ENCODE assay signal across 10 cellular contexts in genomic region chr1:9901148-9902059, GRCh38. TPM values are rescaled to one million over a fixed set of nuclear protein-coding genes. Genes with fewer than 3 reads are reported as not detected.
DNase-seq lines count a peak whose midpoint lies in the region; ATAC-seq and TF ChIP-seq lines count a peak whose summit lies in the region.
"Had no signal": no experiment of that assay in that cellular context is flagged by ENCODE, and none has a peak within 500 bp of the region (broad histone marks: within the 10 kb centered on the region; RNA-seq: fewer than 3 reads in every experiment).

No MANE protein-coding gene starts in this region.

- no peak for TF ChIP-seq CTCF in chondrocyte (IDR thresholded peaks at IDR 0.05)
- no peak for TF ChIP-seq CTCF in liver (IDR thresholded peaks at IDR 0.05; ENCODE audit: low read depth, low read length, missing input control)

- no peak overlapping the region for H3K27ac Mint-ChIP-seq in chondrocyte (ENCODE audit: unreplicated experiment)
- peak overlapping the region; percentile 93 for H3K27ac Mint-ChIP-seq in stimulated activated naive B cell treated with anti-CD40 and anti-IgM and Interleukin-4, amounts not matched to agents 10 μg/mL and 1 μg/mL and 100 μg/mL, for 72 hours

- no peaks in the 10 kb centered on the region for H3K36me3 Mint-ChIP-seq in chondrocyte (ENCODE audit: low read depth)
- H3K36me3 Mint-ChIP-seq in stimulated activated naive B cell treated with anti-CD40 and anti-IgM and Interleukin-4, amounts not matched to agents 10 μg/mL and 1 μg/mL and 100 μg/mL, for 72 hours, result no peaks in the 10 kb centered on the region

- WGBS in liver, result 67% methylated on average over 9 of the region's 9 CpGs

- H3K9me3 ChIP-seq in liver (ENCODE audit: control insufficient read depth in 4 of 4, low read length in 3 of 4), result no peaks in the 10 kb centered on the region

- peaks cover 28% of the 10 kb centered on the region for H3K4me1 Mint-ChIP-seq in chondrocyte (ENCODE audit: low read depth)
- H3K4me1 Mint-ChIP-seq in stimulated activated naive B cell treated with anti-CD40 and anti-IgM and Interleukin-4, amounts not matched to agents 10 μg/mL and 1 μg/mL and 100 μg/mL, for 72 hours, result peaks cover 18 to 26% of the 10 kb centered on the region in 2 donors

- H3K4me1 ChIP-seq in liver (ENCODE audit: control insufficient read depth in 4 of 4, insufficient read depth in 4 of 4, low read length in 3 of 4), result peaks cover 9 to 27% (median 25%) of the 10 kb centered on the region in 4 donors

- TF ChIP-seq RAD21 in liver (IDR thresholded peaks at IDR 0.05), result no peak

- ATAC-seq in stimulated activated naive B cell treated with anti-CD40 and anti-IgM and Interleukin-4, amounts not matched to agents 10 μg/mL and 1 μg/mL and 100 μg/mL, for 72 hours (replicated peaks), result no peak
- no peak for ATAC-seq in HG03045 (IDR thresholded peaks at IDR 0.05; ENCODE audit: unreplicated experiment)

- no peaks in the 10 kb centered on the region for H3K27me3 Mint-ChIP-seq in chondrocyte (ENCODE audit: low read depth)
- H3K27me3 Mint-ChIP-seq in stimulated activated naive B cell treated with anti-CD40 and anti-IgM and Interleukin-4, amounts not matched to agents 10 μg/mL and 1 μg/mL and 100 μg/mL, for 72 hours, result no peaks in the 10 kb centered on the region

- peak overlapping the region; percentile 7 to 42 for H3K27ac ChIP-seq in liver (ENCODE audit: low read depth in 1 of 2, low read length in 2 of 2)

- no peak overlapping the region for H3K4me3 Mint-ChIP-seq in chondrocyte (ENCODE audit: unreplicated experiment)
- peak overlapping the region in 1 of 2 donors; percentile 81 for H3K4me3 Mint-ChIP-seq in stimulated activated naive B cell treated with anti-CD40 and anti-IgM and Interleukin-4, amounts not matched to agents 10 μg/mL and 1 μg/mL and 100 μg/mL, for 72 hours

- no peak overlapping the region for H3K9ac ChIP-seq in liver (ENCODE audit: low read depth in 1 of 2, low read length in 2 of 2)

- DNase-seq in M059J (ENCODE audit: low read depth) (peak; percentile 62), chondrocyte (ENCODE audit: low spot score) (peak; percentile 47), NOMO-1 (lab: John Stamatoyannopoulos, UW; ENCODE audit: unreplicated experiment in 2 of 2) (no peak), NCI-H1092 treated with DMSO at 0.1 percent for 48 hours (lab: John Stamatoyannopoulos, UW) (no peak), NCI-H2196 treated with DMSO at 0.1 percent for 48 hours (lab: John Stamatoyannopoulos, UW; ENCODE audit: unreplicated experiment) (no peak)
- no peak for DNase-seq in stimulated activated naive B cell treated with anti-CD40 and anti-IgM and Interleukin-4, amounts not matched to agents 10 μg/mL and 1 μg/mL and 100 μg/mL, for 72 hours
- DNase-seq: DMS 273 treated with DMSO at 0.1 percent for 48 hours; effector CD4-positive, alpha-beta T cell had no signal

- H3K9me3 Mint-ChIP-seq in chondrocyte (ENCODE audit: low read depth), result no peaks in the 10 kb centered on the region
- H3K9me3 Mint-ChIP-seq in stimulated activated naive B cell treated with anti-CD40 and anti-IgM and Interleukin-4, amounts not matched to agents 10 μg/mL and 1 μg/mL and 100 μg/mL, for 72 hours, result no peaks in the 10 kb centered on the region

- no peaks in the 10 kb centered on the region for H3K27me3 ChIP-seq in liver (ENCODE audit: control insufficient read depth in 4 of 4, insufficient read depth in 4 of 4, low read length in 3 of 4)

- no peaks in the 10 kb centered on the region for H3K36me3 ChIP-seq in liver (ENCODE audit: control insufficient read depth in 4 of 4, insufficient read depth in 3 of 4, low read depth in 1 of 4, low read length in 3 of 4)

- no peak overlapping the region for H3K4me3 ChIP-seq in liver (ENCODE audit: low read depth in 1 of 3, low read length in 3 of 3)

TF ChIP-seq in liver, 16 proteins besides CTCF, POLR2A, EP300 and RAD21:
- TF ChIP-seq EGR1 (IDR thresholded peaks at IDR 0.05; ENCODE audit: low read depth in 2 of 2), result no peak
- TF ChIP-seq RXRA (IDR thresholded peaks at IDR 0.05), result peak in 1 of 2 donors; percentile 54
- TF ChIP-seq JUND (IDR thresholded peaks at IDR 0.05), result no peak
- TF ChIP-seq SP1 (IDR thresholded peaks at IDR 0.05), result peak; percentile 62
- peak; percentile 32 to 57 for TF ChIP-seq HNF4A (conservative IDR thresholded peaks at IDR 0.05)

RNA-seq across cellular contexts. Expression of gene CTNNBIP1, which starts 8.7 kb away (rescaled TPM):
- 35.7 and 37.1 TPM in 2 replicates for total RNA-seq in M059J (2014; rRNA removed; shearing (Covaris generic))
- total RNA-seq in chondrocyte (26.2 to 32.8 TPM (median 28.4 TPM) in 3 replicates), liver (10 to 100 TPM in 1 of 2 donors, 1 to 10 TPM in 1; 8.6 to 10.6 TPM)
- 10 to 100 TPM in 1 of 2 donors, 1 to 10 TPM in 1; 6.7 to 10.6 TPM for polyA plus RNA-seq in liver

RNA-seq across cellular contexts. Expression of gene LZIC, which starts 41.8 kb away (rescaled TPM):
- total RNA-seq in M059J (2014; rRNA removed; shearing (Covaris generic)), result 17.5 and 33.0 TPM in 2 replicates
- total RNA-seq in chondrocyte (26.1 to 28.4 TPM (median 26.1 TPM) in 3 replicates), liver (10 to 100 TPM; 14.1 to 22.6 TPM)
- polyA plus RNA-seq in liver, result 10 to 100 TPM; 10.8 to 13.5 TPM

RNA-seq across cellular contexts. Expression of gene NMNAT1, which starts 41.9 kb away (rescaled TPM):
- total RNA-seq in M059J (2014; rRNA removed; shearing (Covaris generic)), result 12.8 and 13.8 TPM in 2 replicates
- total RNA-seq in chondrocyte (10.9 to 13.8 TPM (median 13.7 TPM) in 3 replicates), liver (1 to 10 TPM; 5.6 to 7.4 TPM)
- polyA plus RNA-seq in liver, result 1 to 10 TPM; 5.2 to 5.6 TPM

Comparison
In these comparisons a context has a peak if more than half of its experiments do, and no peak if none do; other contexts are left out.
1. DNase-seq: peak in M059J (single experiment) and chondrocyte (single experiment); none in stimulated activated naive B cell treated with anti-CD40 and anti-IgM and Interleukin-4, amounts not matched to agents 10 μg/mL and 1 μg/mL and 100 μg/mL, for 72 hours (single experiment), NOMO-1 (0 of 2), NCI-H1092 treated with DMSO at 0.1 percent for 48 hours (single experiment) and NCI-H2196 treated with DMSO at 0.1 percent for 48 hours (single experiment).